ENCODE assay signal across 2 cellular contexts in the genomic region with DNA sequence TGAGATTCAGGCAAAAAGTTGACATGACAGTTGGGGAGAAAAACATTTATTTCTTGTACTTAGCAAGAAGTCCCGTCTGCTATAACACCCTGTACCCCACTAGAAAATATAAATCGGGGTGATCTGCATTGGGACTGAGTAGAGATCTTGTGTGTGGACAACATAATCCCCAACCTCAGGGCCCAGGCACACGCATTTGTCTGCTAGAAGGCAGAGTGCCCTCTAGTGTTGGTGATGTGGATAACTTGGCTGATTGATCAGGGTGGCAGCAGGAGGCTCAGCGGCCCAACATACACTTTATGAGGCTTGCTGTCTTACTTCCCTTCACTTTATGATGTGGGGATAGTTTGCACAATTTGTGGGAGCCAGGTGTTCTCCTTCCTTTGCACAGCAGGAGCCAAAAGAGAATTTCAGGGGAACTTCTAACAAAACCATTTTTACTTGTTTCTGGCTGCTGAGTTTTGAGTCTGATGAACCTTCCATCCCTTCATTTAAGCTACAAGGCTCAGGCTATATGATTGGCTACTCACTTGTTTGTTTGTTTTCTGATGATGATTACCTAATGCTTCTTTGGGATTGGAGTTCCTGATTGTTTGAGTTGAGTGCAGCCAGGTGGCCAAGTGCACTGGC.
TF ChIP-seq lines count a peak whose summit lies in the region.

No MANE protein-coding gene starts in this region.

TF ChIP-seq in IMR-90, 13 proteins besides CTCF, POLR2A, EP300 and RAD21:
- no peak for TF ChIP-seq BHLHE40 (IDR thresholded peaks at IDR 0.05; ENCODE audit: low read depth, low read length)
- TF ChIP-seq, protein P1, sequence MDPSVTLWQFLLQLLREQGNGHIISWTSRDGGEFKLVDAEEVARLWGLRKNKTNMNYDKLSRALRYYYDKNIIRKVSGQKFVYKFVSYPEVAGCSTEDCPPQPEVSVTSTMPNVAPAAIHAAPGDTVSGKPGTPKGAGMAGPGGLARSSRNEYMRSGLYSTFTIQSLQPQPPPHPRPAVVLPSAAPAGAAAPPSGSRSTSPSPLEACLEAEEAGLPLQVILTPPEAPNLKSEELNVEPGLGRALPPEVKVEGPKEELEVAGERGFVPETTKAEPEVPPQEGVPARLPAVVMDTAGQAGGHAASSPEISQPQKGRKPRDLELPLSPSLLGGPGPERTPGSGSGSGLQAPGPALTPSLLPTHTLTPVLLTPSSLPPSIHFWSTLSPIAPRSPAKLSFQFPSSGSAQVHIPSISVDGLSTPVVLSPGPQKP (IDR thresholded peaks at IDR 0.05; ENCODE audit: borderline replicate concordance, low read depth, low read length) = no peak
- peak; percentile 56 for TF ChIP-seq SMC3 (IDR thresholded peaks at IDR 0.05; ENCODE audit: low read depth, low read length)
- no peak for TF ChIP-seq FOS (IDR thresholded peaks at IDR 0.05; ENCODE audit: low read depth, low read length)
- TF ChIP-seq CHD1 (IDR thresholded peaks at IDR 0.05; ENCODE audit: low read depth, low read length) = no peak
- TF ChIP-seq MAZ (IDR thresholded peaks at IDR 0.05; ENCODE audit: borderline replicate concordance, low read depth, low read length) = no peak

TF ChIP-seq in H1, 55 proteins besides CTCF, POLR2A, EP300 and RAD21:
- TF ChIP-seq CREB1 (IDR thresholded peaks at IDR 0.05) (peak; percentile 49; the same call in 1 of the 2 replicates), GABPA (IDR thresholded peaks at IDR 0.05; ENCODE audit: borderline replicate concordance, insufficient read depth, low read length) (no peak), MAX (IDR thresholded peaks at IDR 0.05) (peak; percentile 23; the same call in 1 of the 2 replicates)
